24 cellular contexts compared by ENCODE assay signal in the genomic region with DNA sequence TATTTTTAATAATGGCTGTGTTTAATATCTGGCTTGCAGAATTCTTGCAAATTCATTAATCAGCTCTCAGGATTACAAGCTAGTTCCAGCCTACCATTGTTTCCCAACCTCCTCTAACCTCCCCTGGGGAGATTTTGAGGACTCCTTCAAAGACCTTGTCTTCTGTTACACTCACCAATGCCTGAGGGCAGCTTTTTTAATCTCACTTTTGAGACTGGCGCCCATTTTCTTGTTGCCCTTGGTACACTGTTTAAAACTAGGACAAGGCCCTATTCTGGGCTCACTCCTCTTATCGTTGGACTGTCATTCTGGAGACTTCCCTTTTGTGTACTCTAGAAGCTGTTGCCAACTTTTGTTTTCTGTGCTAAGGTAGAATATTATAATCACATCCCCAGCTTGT. TPM values are rescaled to one million over a fixed set of nuclear protein-coding genes. Genes with fewer than 3 reads are reported as not detected.
DNase-seq lines count a peak whose midpoint lies in the region; ATAC-seq and TF ChIP-seq lines count a peak whose summit lies in the region.
"Had no signal": no experiment of that assay in that cellular context is flagged by ENCODE, and none has a peak within 500 bp of the region (broad histone marks: within the 10 kb centered on the region; RNA-seq: fewer than 3 reads in every experiment).

No MANE protein-coding gene starts in this region.

- no peak overlapping the region for H3K4me3 ChIP-seq in left ventricle myocardium inferior
- H3K4me3 ChIP-seq: BLaER1, GM23248, SJSA1 had no signal

- peak overlapping the region; percentile 33 for H3K27ac ChIP-seq in left ventricle myocardium inferior (replicated peaks)
- H3K27ac ChIP-seq: BLaER1, GM23248, KMS-11, SJSA1 had no signal

- no peaks in the 10 kb centered on the region for H3K9me3 ChIP-seq in left ventricle myocardium inferior (replicated peaks)
- H3K9me3 ChIP-seq: SJSA1 had no signal

- no peaks in the 10 kb centered on the region for H3K27me3 ChIP-seq in left ventricle myocardium inferior (ENCODE audit: low read depth)
- H3K27me3 ChIP-seq: BLaER1, SJSA1 had no signal

- TF ChIP-seq CTCF in left ventricle myocardium inferior (IDR thresholded peaks at IDR 0.05; ENCODE audit: borderline replicate concordance): no peak

- ATAC-seq in left cardiac atrium (no peak), esophagus mucosa (no peak)
- ATAC-seq: HCT116, PC-3, T-cell had no signal

- peaks cover 13% of the 10 kb centered on the region for H3K4me1 ChIP-seq in left ventricle myocardium inferior
- H3K4me1 ChIP-seq: BLaER1, SJSA1 had no signal

- DNase-seq in NCI-H146 treated with DMSO at 0.1 percent for 48 hours (lab: John Stamatoyannopoulos, UW; ENCODE audit: unreplicated experiment) (peak; percentile 6), NCI-H146 (lab: John Stamatoyannopoulos, UW) (no peak), left ventricle myocardium inferior (no peak), left cardiac atrium (no peak), OCI-M1 (lab: John Stamatoyannopoulos, UW) (peak; percentile 30), HT-29 (ENCODE audit: low spot score) (no peak), hepatic stellate cell (ENCODE audit: low spot score) (no peak)
- DNase-seq: CD4-positive, CD25-positive, alpha-beta regulatory T cell; GM23248; NCI-H1048; NCI-H1694; NCI-H2029 treated with DMSO at 0.1 percent for 48 hours; NCI-H2171; NCI-H226; NCI-H524; NCI-H774; PC-3; T-cell had no signal

- H3K36me3 ChIP-seq in left ventricle myocardium inferior: no peaks in the 10 kb centered on the region
- H3K36me3 ChIP-seq: BLaER1, SJSA1 had no signal

- intact Hi-C loops in left ventricle myocardium inferior (cut with micrococcal nuclease) (no loop called here), left cardiac atrium (cut with DNase I) (no loop called here)

RNA-seq across cellular contexts. Expression of a gene that starts 13.6 kb away (rescaled TPM):
- total RNA-seq in left ventricle myocardium inferior: not detected
- total RNA-seq in left cardiac atrium: not detected
- total RNA-seq in HT-29 (2014; rRNA removed; shearing (Covaris generic)): 0.18 TPM in 1 of 2 replicates, not detected in the other
- total RNA-seq in esophagus mucosa: not detected
- total RNA-seq: A172; CD4-positive, CD25-positive, alpha-beta regulatory T cell; GM23248; PC-3; SJSA1; T-cell had no signal

Comparison
In these comparisons a context has a peak if more than half of its experiments do, and no peak if none do; other contexts are left out.
1. DNase-seq: peak in NCI-H146 treated with DMSO at 0.1 percent for 48 hours (single experiment) and OCI-M1 (single experiment); none in NCI-H146 (single experiment), left ventricle myocardium inferior (single experiment), left cardiac atrium (single experiment), HT-29 (single experiment) and hepatic stellate cell (single experiment).